In the genomic region with DNA sequence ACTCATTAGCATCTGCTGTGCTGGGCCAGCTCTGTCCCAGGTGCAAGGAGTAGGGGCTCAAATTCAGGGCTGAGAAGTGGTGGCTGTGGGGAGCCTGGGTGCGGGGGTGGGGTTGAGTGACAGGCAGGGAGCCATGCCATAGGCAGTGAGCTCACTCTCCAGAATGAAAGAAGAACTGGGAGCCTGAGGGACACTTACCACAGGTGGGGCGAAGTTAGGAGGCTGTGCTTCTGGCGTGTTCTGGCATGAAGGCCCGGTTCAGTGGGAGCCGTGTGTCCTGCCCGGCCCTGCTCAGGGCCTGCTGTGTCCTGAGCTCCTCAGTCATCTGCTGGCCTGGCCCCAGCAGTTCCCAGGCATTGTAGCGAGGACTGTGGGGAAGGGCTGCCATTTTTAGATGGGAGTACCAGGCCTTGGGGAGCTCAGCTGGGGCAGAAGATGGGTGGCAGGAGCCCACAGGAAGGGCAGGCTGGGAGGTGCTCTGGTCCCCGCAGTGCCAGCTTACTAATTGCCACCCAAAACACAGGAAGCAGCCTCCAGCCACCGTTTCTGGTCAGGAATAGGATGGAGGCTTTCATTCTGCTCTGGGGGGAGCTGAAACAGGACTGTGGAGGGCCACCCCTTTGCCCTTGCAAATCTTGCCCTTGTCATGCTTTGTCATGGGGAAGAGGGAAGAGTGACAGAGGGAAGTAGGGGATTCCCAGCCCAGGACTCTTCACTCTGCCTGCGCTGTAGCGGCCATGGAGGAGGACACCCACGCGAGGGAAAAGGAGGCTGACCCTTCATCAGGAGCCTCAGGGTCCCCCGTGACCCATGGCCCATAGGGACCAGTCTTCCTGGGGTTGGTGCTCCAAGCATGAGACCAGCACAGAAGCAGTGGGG, we compare ENCODE assay signal across 8 cellular contexts.
DNase-seq lines count a peak whose midpoint lies in the region; ATAC-seq and TF ChIP-seq lines count a peak whose summit lies in the region.

No MANE protein-coding gene starts in this region.

- peaks cover 56% of the 10 kb centered on the region for H3K4me1 Mint-ChIP-seq in activated CD4-positive, alpha-beta memory T cell treated with anti-CD3 and anti-CD28 coated beads for 36 hours (ENCODE audit: low read depth)
- peaks cover 13% of the 10 kb centered on the region for H3K4me1 Mint-ChIP-seq in progenitor cell of endocrine pancreas (ENCODE audit: low read depth)

- peaks cover 3% of the 10 kb centered on the region for H3K9me3 Mint-ChIP-seq in activated CD4-positive, alpha-beta memory T cell treated with anti-CD3 and anti-CD28 coated beads for 36 hours
- no peaks in the 10 kb centered on the region for H3K9me3 Mint-ChIP-seq in progenitor cell of endocrine pancreas (ENCODE audit: low read depth)

- H3K36me3 Mint-ChIP-seq in activated CD4-positive, alpha-beta memory T cell treated with anti-CD3 and anti-CD28 coated beads for 36 hours: peaks cover 66% of the 10 kb centered on the region
- no peaks in the 10 kb centered on the region for H3K36me3 Mint-ChIP-seq in progenitor cell of endocrine pancreas (ENCODE audit: insufficient read depth)

- peak overlapping the region; percentile 96 for H3K27ac Mint-ChIP-seq in activated CD4-positive, alpha-beta memory T cell treated with anti-CD3 and anti-CD28 coated beads for 36 hours
- H3K27ac Mint-ChIP-seq in progenitor cell of endocrine pancreas: no peak overlapping the region

- CTCF ChIA-PET in activated CD4-positive, alpha-beta memory T cell treated with anti-CD3 and anti-CD28 coated beads for 36 hours (lab: Charles Lee): interaction anchor here (0.7 to 8.5 kb wide), 11 partner anchors 13 to 157 kb away, joined by 3 to 83 read pairs (median 4); a partner anchor contains a TSS

- DNase-seq in activated CD4-positive, alpha-beta memory T cell treated with anti-CD3 and anti-CD28 coated beads for 36 hours: peak; percentile 61
- peak; percentile 76 for DNase-seq in cardiac septum (ENCODE audit: low spot score)
- DNase-seq in stimulated activated CD8-positive, alpha-beta memory T cell treated with anti-CD3 and anti-CD28 coated beads, Interleukin-7, amount 100 ng/mL, for 24 hours (ENCODE audit: low read depth): peak; percentile 14
- DNase-seq in OCI-M2 (lab: John Stamatoyannopoulos, UW; ENCODE audit: unreplicated experiment): no peak
- no peak for DNase-seq in progenitor cell of endocrine pancreas (ENCODE audit: low spot score, unreplicated experiment)
- DNase-seq in NCI-H1105 (lab: John Stamatoyannopoulos, UW): no peak

- peak overlapping the region; percentile 59 for H3K4me3 Mint-ChIP-seq in activated CD4-positive, alpha-beta memory T cell treated with anti-CD3 and anti-CD28 coated beads for 36 hours
- H3K4me3 Mint-ChIP-seq in progenitor cell of endocrine pancreas (ENCODE audit: low read depth): no peak overlapping the region

- no peaks in the 10 kb centered on the region for H3K27me3 Mint-ChIP-seq in activated CD4-positive, alpha-beta memory T cell treated with anti-CD3 and anti-CD28 coated beads for 36 hours
- peaks cover 22% of the 10 kb centered on the region for H3K27me3 Mint-ChIP-seq in progenitor cell of endocrine pancreas

- TF ChIP-seq CTCF in progenitor cell of endocrine pancreas (IDR thresholded peaks at IDR 0.05; ENCODE audit: unreplicated experiment): no peak

- POLR2A ChIA-PET in activated CD4-positive, alpha-beta memory T cell treated with anti-CD3 and anti-CD28 coated beads for 36 hours (lab: Charles Lee): interaction anchor here (1.0 to 5.6 kb wide), 7 partner anchors 11 to 77 kb away, joined by 3 to 135 read pairs (median 4); a partner anchor contains a TSS

- intact Hi-C loops in activated CD4-positive, alpha-beta memory T cell treated with anti-CD3 and anti-CD28 coated beads for 36 hours (cut with micrococcal nuclease): loop anchor here (1.0 to 2.0 kb wide), 4 partner anchors 16 to 73 kb away; a partner anchor contains a TSS
- intact Hi-C loops in cardiac septum (cut with DNase I): no loop called here

- ATAC-seq in GM18870 (IDR thresholded peaks at IDR 0.05; ENCODE audit: unreplicated experiment) (peak; percentile 9), HG03025 (IDR thresholded peaks at IDR 0.05; ENCODE audit: low FRiP score, unreplicated experiment) (peak; percentile 38)

Comparison
In these comparisons a context has a peak if more than half of its experiments do, and no peak if none do; other contexts are left out.
1. DNase-seq: peak in activated CD4-positive, alpha-beta memory T cell treated with anti-CD3 and anti-CD28 coated beads for 36 hours (single experiment), cardiac septum (single experiment) and stimulated activated CD8-positive, alpha-beta memory T cell treated with anti-CD3 and anti-CD28 coated beads, Interleukin-7, amount 100 ng/mL, for 24 hours (single experiment); none in OCI-M2 (single experiment), progenitor cell of endocrine pancreas (single experiment) and NCI-H1105 (single experiment).